Comparison of ENCODE assay signal across 11 cellular contexts in the genomic region with DNA sequence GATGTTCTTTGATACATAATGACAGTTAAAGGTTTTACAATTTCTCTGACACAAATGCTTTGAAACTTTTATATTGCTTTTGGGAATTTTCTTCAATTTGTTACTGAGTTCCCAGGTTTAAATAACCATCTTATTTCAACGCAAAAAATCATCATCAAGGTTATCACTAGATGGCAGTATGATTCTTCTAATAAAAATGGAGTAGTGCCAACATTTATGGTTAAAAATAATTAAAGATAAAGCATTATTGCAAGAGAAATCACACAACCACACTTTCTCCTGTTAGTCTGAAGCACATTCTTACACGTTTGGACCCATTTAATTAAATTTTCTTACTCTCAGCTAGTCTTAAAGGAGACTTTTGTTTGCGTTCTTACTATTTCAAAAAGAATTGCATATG.
DNase-seq lines count a peak whose midpoint lies in the region; ATAC-seq, FAIRE-seq and TF ChIP-seq lines count a peak whose summit lies in the region.
"Had no signal": no experiment of that assay in that cellular context is flagged by ENCODE, and none has a peak within 500 bp of the region (broad histone marks: within the 10 kb centered on the region; RNA-seq: fewer than 3 reads in every experiment).

No MANE protein-coding gene starts in this region.

- no peaks in the 10 kb centered on the region for H3K9me3 Mint-ChIP-seq in GM23338
- H3K9me3 Mint-ChIP-seq: CD14-positive monocyte had no signal

- no peaks in the 10 kb centered on the region for H3K79me2 ChIP-seq in GM23338 (replicated peaks; ENCODE audit: insufficient read depth)
- no peaks in the 10 kb centered on the region for H3K79me2 ChIP-seq in PC-3 (ENCODE audit: low read length)

- CTCF ChIA-PET in A549 (lab: Yijun Ruan, JAX) (interaction anchor here (0.7 kb wide), 1 partner anchor 893 kb away, joined by 3 read pairs; no protein-coding TSS in a partner anchor), PC-3 (lab: Charles Lee) (no interaction called here)

- TF ChIP-seq POLR2A in A549 (IDR thresholded peaks at IDR 0.05; ENCODE audit: low read length) (no peak), tibial nerve (IDR thresholded peaks at IDR 0.05) (no peak)

- H3K4me1 ChIP-seq in A549 (no peaks in the 10 kb centered on the region), GM23338 (ENCODE audit: insufficient read depth) (no peaks in the 10 kb centered on the region), PC-3 (ENCODE audit: insufficient read depth, low read length) (no peaks in the 10 kb centered on the region), tibial nerve (no peaks in the 10 kb centered on the region)
- H3K4me1 ChIP-seq: tibial artery had no signal

- TF ChIP-seq EP300 in A549 (IDR thresholded peaks at IDR 0.05) (no peak), tibial nerve (IDR thresholded peaks at IDR 0.05) (no peak)

- H3K9me2 ChIP-seq in GM23338 (ENCODE audit: insufficient read depth), result no peaks in the 10 kb centered on the region
- no peaks in the 10 kb centered on the region for H3K9me2 ChIP-seq in PC-3 (replicated peaks; ENCODE audit: low read length)

- H4K20me1 ChIP-seq in GM23338 (replicated peaks; ENCODE audit: insufficient read depth) (no peaks in the 10 kb centered on the region), PC-3 (ENCODE audit: low read length) (no peaks in the 10 kb centered on the region)

- H3K27ac ChIP-seq in A549 (no peak overlapping the region), GM23338 (ENCODE audit: low read depth) (no peak overlapping the region), PC-3 (ENCODE audit: low read length) (no peak overlapping the region), tibial nerve (no peak overlapping the region)
- H3K27ac ChIP-seq: tibial artery had no signal

- WGBS in A549 (ENCODE audit: missing lambda C conversion rate), result 4% methylated on average over 3 of the region's 3 CpGs
- WGBS in tibial nerve, 2 donors, result 17 to 23% methylated on average over 3 of the region's 3 CpGs

- H2AFZ ChIP-seq in GM23338 (no peak overlapping the region), PC-3 (ENCODE audit: low read length) (no peak overlapping the region)

- no peak overlapping the region for H3K27ac Mint-ChIP-seq in GM23338
- H3K27ac Mint-ChIP-seq: CD14-positive monocyte had no signal

- intact Hi-C loops in PC-3 (cut with micrococcal nuclease), result loop anchor here (1.0 to 5.0 kb wide), 2 partner anchors 292 to 478 kb away; no protein-coding TSS in a partner anchor

- no peaks in the 10 kb centered on the region for H3K27me3 Mint-ChIP-seq in GM23338 (ENCODE audit: insufficient read depth, low read depth, poor library complexity)

- no peak overlapping the region for H3K4me3 Mint-ChIP-seq in GM23338
- H3K4me3 Mint-ChIP-seq: CD14-positive monocyte had no signal

- H3F3A ChIP-seq in GM23338 (replicated peaks; ENCODE audit: low read depth) (no peaks in the 10 kb centered on the region), PC-3 (ENCODE audit: low read length, unreplicated experiment) (no peaks in the 10 kb centered on the region)

- no peak for ATAC-seq in A549
- no peak for ATAC-seq in GM23338
- ATAC-seq in PC-3, result no peak

- TF ChIP-seq RAD21 in A549 (conservative IDR thresholded peaks at IDR 0.05 in 1 of 2, IDR thresholded peaks at IDR 0.05 in 1 of 2), result peak; percentile 32 to 52; a peak in 4 of 5 replicates

- H3K36me3 Mint-ChIP-seq in GM23338 (ENCODE audit: low read depth), result no peaks in the 10 kb centered on the region
- H3K36me3 Mint-ChIP-seq: CD14-positive monocyte had no signal

- H3K4me2 ChIP-seq in A549 (peak overlapping the region; percentile 43; the same call in 2 of the 3 replicates), GM23338 (no peak overlapping the region), PC-3 (ENCODE audit: low read length) (no peak overlapping the region)

- POLR2A ChIA-PET in A549 (lab: Yijun Ruan, JAX), result no interaction called here
- POLR2A ChIA-PET in PC-3 (lab: Charles Lee; ENCODE audit: unreplicated experiment), result no interaction called here

- no peaks in the 10 kb centered on the region for H3K9me3 ChIP-seq in A549
- H3K9me3 ChIP-seq in PC-3 (ENCODE audit: low read length), result no peaks in the 10 kb centered on the region
- H3K9me3 ChIP-seq in tibial nerve, result no peaks in the 10 kb centered on the region
- H3K9me3 ChIP-seq: tibial artery had no signal

- H3K27me3 ChIP-seq in GM23338 (ENCODE audit: insufficient read depth) (no peaks in the 10 kb centered on the region), PC-3 (ENCODE audit: low read length) (no peaks in the 10 kb centered on the region), tibial nerve (peaks cover 0 to 5% of the 10 kb centered on the region in 2 donors)
- H3K27me3 ChIP-seq: tibial artery had no signal

- BruUV-seq in PC-3 (replicated peaks; lab: Mats Ljungman, UMichigan), result no TSS peak

- no peak overlapping the region for H3K9ac ChIP-seq in PC-3 (ENCODE audit: low read length)

- DNase-seq in A549 (ENCODE audit: low read depth in 1 of 2, low spot score in 1 of 2) (no peak), GM23338 (ENCODE audit: low spot score) (peak; percentile 5), PC-3 (peak; percentile 35), OCI-M2 (lab: John Stamatoyannopoulos, UW; ENCODE audit: unreplicated experiment) (no peak), tibial nerve (ENCODE audit: low spot score in 2 of 2) (no peak), SW 1271 (lab: John Stamatoyannopoulos, UW) (no peak)
- DNase-seq in activated CD4-positive, CD25-positive, alpha-beta regulatory T cell (lab: John Stamatoyannopoulos, UW), result no peak
- DNase-seq: activated T-cell treated with anti-CD3 and anti-CD28 coated beads, Interleukin-2, amount 50 U/mL, for 1 hour; tibial artery had no signal

- H3K4me3 ChIP-seq in A549, result no peak overlapping the region
- H3K4me3 ChIP-seq in GM23338, result no peak overlapping the region
- H3K4me3 ChIP-seq in PC-3 (ENCODE audit: low read length), result no peak overlapping the region
- H3K4me3 ChIP-seq in tibial nerve, result no peak overlapping the region
- H3K4me3 ChIP-seq: tibial artery had no signal

- FAIRE-seq in A549 (lab: Jason Lieb, UNC) (peak; percentile 94), islet of Langerhans (lab: Jason Lieb, UNC) (peak; percentile 9)

- no peaks in the 10 kb centered on the region for H3K36me3 ChIP-seq in GM23338 (ENCODE audit: insufficient read depth)
- no peaks in the 10 kb centered on the region for H3K36me3 ChIP-seq in PC-3 (ENCODE audit: low read depth, low read length)
- no peaks in the 10 kb centered on the region for H3K36me3 ChIP-seq in tibial nerve
- H3K36me3 ChIP-seq: tibial artery had no signal

- TF ChIP-seq CTCF in A549 (IDR thresholded peaks at IDR 0.05) (peak; percentile 38; the same call in 2 of the 3 replicates), GM23338 (conservative IDR thresholded peaks at IDR 0.05; ENCODE audit: low read depth in 2 of 2) (peak in 1 of 2 experiments; percentile 47; a peak in 3 of 4 replicates), PC-3 (conservative IDR thresholded peaks at IDR 0.05; ENCODE audit: low read depth, low read length) (peak; percentile 62), tibial nerve (IDR thresholded peaks at IDR 0.05) (no peak)

- H3K4me1 Mint-ChIP-seq in GM23338, result 0 out of 3 replicates have a peak, but pooled peaks cover 3% of the 10 kb centered on the region
- H3K4me1 Mint-ChIP-seq: CD14-positive monocyte had no signal

TF ChIP-seq in A549, 52 proteins besides CTCF, POLR2A, EP300 and RAD21:
- TF ChIP-seq RNF2 (IDR thresholded peaks at IDR 0.05; ENCODE audit: borderline replicate concordance, low read depth) (no peak), CBX2 (IDR thresholded peaks at IDR 0.05; ENCODE audit: borderline replicate concordance, low read depth) (no peak), NPAS2 (CRISPR knock-in tag; IDR thresholded peaks at IDR 0.05; ENCODE audit: borderline replicate concordance) (no peak), HOXB5 (CRISPR knock-in tag; IDR thresholded peaks at IDR 0.05) (no peak), HOXB13 (CRISPR knock-in tag; IDR thresholded peaks at IDR 0.05; ENCODE audit: low read depth) (no peak), SMC3 (IDR thresholded peaks at IDR 0.05) (0 out of 3 replicates have a peak, but pooled peaks have one; percentile 31)

TF ChIP-seq in GM23338, 12 proteins besides CTCF, POLR2A, EP300 and RAD21 (continues in another document):
- TF ChIP-seq CREB1 (CRISPR knock-in tag; IDR thresholded peaks at IDR 0.05; ENCODE audit: low read depth), result no peak
- no peak for TF ChIP-seq EZH2 (IDR thresholded peaks at IDR 0.05; ENCODE audit: low read depth, unreplicated experiment)
- no peak for TF ChIP-seq ZNF114 (CRISPR knock-in tag; IDR thresholded peaks at IDR 0.05)
- TF ChIP-seq STAT1 (IDR thresholded peaks at IDR 0.05; ENCODE audit: unreplicated experiment), result no peak
- TF ChIP-seq, protein P1, sequence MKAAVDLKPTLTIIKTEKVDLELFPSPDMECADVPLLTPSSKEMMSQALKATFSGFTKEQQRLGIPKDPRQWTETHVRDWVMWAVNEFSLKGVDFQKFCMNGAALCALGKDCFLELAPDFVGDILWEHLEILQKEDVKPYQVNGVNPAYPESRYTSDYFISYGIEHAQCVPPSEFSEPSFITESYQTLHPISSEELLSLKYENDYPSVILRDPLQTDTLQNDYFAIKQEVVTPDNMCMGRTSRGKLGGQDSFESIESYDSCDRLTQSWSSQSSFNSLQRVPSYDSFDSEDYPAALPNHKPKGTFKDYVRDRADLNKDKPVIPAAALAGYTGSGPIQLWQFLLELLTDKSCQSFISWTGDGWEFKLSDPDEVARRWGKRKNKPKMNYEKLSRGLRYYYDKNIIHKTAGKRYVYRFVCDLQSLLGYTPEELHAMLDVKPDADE (IDR thresholded peaks at IDR 0.05), result no peak
- no peak for TF ChIP-seq NANOG (IDR thresholded peaks at IDR 0.05; ENCODE audit: borderline replicate concordance)
- TF ChIP-seq JUNB (IDR thresholded peaks at IDR 0.05; ENCODE audit: unreplicated experiment), result no peak

Comparison
In these comparisons a context has a peak if more than half of its experiments do, and no peak if none do; other contexts are left out.
1. DNase-seq: peak in GM23338 (single experiment) and PC-3 (single experiment); none in A549 (0 of 2), activated CD4-positive, CD25-positive, alpha-beta regulatory T cell (0 of 4), OCI-M2 (single experiment), tibial nerve (0 of 2) and SW 1271 (0 of 2).
2. CTCF ChIP-seq: peak in A549 (single experiment) and PC-3 (single experiment); none in tibial nerve (0 of 5).